In the genomic region with DNA sequence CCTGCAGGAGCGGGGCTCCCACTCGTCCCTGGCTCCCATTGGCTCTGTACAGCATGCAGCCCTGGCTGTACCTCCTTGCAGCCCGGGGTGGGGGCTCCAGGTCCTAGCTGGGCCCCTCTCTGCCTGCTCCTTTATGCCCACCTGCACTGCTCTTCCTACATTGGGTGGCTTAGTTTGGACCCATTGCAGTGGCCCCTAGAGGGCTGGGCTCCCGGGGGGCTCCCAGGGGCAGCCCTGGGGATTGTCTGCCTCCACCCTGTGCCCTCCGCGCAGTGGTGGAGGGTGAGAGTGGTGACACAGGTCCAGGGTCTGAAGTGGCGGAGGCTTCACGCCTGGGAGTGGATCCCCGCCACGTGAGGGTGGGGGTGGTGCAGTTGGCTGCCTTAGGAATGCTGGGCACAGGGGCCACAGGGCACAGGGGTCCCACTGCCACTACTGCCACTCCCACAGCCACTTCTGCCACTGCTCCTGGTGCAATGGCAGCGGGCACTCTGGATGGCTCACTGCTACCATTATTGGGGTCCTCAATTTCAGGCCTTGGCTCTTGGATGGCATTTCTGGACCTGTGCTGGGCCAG, we compare ENCODE assay signal across 2 cellular contexts.
TF ChIP-seq lines count a peak whose summit lies in the region.

No MANE protein-coding gene starts in this region.

TF ChIP-seq in IMR-90, 13 proteins besides CTCF, POLR2A, EP300 and RAD21:
- TF ChIP-seq, protein P1, sequence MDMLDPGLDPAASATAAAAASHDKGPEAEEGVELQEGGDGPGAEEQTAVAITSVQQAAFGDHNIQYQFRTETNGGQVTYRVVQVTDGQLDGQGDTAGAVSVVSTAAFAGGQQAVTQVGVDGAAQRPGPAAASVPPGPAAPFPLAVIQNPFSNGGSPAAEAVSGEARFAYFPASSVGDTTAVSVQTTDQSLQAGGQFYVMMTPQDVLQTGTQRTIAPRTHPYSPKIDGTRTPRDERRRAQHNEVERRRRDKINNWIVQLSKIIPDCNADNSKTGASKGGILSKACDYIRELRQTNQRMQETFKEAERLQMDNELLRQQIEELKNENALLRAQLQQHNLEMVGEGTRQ (IDR thresholded peaks at IDR 0.05; ENCODE audit: low read depth, low read length) = no peak
- TF ChIP-seq RFX5 (IDR thresholded peaks at IDR 0.05; ENCODE audit: low read depth, low read length) = no peak
- no peak for TF ChIP-seq BHLHE40 (IDR thresholded peaks at IDR 0.05; ENCODE audit: low read depth, low read length)
- no peak for TF ChIP-seq MAZ (IDR thresholded peaks at IDR 0.05; ENCODE audit: borderline replicate concordance, low read depth, low read length)
- no peak for TF ChIP-seq CEBPB (IDR thresholded peaks at IDR 0.05; ENCODE audit: low read depth, low read length)

TF ChIP-seq in GM23338, 12 proteins besides CTCF, POLR2A, EP300 and RAD21:
- TF ChIP-seq POLR2AphosphoS5 (IDR thresholded peaks at IDR 0.05; ENCODE audit: low read depth) (no peak), ZNF114 (CRISPR knock-in tag; IDR thresholded peaks at IDR 0.05) (no peak), ZNF331 (CRISPR knock-in tag; IDR thresholded peaks at IDR 0.05; ENCODE audit: low read depth) (no peak), NANOG (IDR thresholded peaks at IDR 0.05; ENCODE audit: borderline replicate concordance) (no peak), EZH2phosphoT487 (IDR thresholded peaks at IDR 0.05; ENCODE audit: unreplicated experiment) (no peak), STAT1 (IDR thresholded peaks at IDR 0.05; ENCODE audit: unreplicated experiment) (no peak), CREB1 (CRISPR knock-in tag; IDR thresholded peaks at IDR 0.05; ENCODE audit: low read depth) (no peak), JUNB (IDR thresholded peaks at IDR 0.05; ENCODE audit: unreplicated experiment) (no peak), EZH2 (IDR thresholded peaks at IDR 0.05; ENCODE audit: low read depth, unreplicated experiment) (no peak)
- TF ChIP-seq, protein P2, sequence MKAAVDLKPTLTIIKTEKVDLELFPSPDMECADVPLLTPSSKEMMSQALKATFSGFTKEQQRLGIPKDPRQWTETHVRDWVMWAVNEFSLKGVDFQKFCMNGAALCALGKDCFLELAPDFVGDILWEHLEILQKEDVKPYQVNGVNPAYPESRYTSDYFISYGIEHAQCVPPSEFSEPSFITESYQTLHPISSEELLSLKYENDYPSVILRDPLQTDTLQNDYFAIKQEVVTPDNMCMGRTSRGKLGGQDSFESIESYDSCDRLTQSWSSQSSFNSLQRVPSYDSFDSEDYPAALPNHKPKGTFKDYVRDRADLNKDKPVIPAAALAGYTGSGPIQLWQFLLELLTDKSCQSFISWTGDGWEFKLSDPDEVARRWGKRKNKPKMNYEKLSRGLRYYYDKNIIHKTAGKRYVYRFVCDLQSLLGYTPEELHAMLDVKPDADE (IDR thresholded peaks at IDR 0.05) = no peak
- TF ChIP-seq, protein P3, sequence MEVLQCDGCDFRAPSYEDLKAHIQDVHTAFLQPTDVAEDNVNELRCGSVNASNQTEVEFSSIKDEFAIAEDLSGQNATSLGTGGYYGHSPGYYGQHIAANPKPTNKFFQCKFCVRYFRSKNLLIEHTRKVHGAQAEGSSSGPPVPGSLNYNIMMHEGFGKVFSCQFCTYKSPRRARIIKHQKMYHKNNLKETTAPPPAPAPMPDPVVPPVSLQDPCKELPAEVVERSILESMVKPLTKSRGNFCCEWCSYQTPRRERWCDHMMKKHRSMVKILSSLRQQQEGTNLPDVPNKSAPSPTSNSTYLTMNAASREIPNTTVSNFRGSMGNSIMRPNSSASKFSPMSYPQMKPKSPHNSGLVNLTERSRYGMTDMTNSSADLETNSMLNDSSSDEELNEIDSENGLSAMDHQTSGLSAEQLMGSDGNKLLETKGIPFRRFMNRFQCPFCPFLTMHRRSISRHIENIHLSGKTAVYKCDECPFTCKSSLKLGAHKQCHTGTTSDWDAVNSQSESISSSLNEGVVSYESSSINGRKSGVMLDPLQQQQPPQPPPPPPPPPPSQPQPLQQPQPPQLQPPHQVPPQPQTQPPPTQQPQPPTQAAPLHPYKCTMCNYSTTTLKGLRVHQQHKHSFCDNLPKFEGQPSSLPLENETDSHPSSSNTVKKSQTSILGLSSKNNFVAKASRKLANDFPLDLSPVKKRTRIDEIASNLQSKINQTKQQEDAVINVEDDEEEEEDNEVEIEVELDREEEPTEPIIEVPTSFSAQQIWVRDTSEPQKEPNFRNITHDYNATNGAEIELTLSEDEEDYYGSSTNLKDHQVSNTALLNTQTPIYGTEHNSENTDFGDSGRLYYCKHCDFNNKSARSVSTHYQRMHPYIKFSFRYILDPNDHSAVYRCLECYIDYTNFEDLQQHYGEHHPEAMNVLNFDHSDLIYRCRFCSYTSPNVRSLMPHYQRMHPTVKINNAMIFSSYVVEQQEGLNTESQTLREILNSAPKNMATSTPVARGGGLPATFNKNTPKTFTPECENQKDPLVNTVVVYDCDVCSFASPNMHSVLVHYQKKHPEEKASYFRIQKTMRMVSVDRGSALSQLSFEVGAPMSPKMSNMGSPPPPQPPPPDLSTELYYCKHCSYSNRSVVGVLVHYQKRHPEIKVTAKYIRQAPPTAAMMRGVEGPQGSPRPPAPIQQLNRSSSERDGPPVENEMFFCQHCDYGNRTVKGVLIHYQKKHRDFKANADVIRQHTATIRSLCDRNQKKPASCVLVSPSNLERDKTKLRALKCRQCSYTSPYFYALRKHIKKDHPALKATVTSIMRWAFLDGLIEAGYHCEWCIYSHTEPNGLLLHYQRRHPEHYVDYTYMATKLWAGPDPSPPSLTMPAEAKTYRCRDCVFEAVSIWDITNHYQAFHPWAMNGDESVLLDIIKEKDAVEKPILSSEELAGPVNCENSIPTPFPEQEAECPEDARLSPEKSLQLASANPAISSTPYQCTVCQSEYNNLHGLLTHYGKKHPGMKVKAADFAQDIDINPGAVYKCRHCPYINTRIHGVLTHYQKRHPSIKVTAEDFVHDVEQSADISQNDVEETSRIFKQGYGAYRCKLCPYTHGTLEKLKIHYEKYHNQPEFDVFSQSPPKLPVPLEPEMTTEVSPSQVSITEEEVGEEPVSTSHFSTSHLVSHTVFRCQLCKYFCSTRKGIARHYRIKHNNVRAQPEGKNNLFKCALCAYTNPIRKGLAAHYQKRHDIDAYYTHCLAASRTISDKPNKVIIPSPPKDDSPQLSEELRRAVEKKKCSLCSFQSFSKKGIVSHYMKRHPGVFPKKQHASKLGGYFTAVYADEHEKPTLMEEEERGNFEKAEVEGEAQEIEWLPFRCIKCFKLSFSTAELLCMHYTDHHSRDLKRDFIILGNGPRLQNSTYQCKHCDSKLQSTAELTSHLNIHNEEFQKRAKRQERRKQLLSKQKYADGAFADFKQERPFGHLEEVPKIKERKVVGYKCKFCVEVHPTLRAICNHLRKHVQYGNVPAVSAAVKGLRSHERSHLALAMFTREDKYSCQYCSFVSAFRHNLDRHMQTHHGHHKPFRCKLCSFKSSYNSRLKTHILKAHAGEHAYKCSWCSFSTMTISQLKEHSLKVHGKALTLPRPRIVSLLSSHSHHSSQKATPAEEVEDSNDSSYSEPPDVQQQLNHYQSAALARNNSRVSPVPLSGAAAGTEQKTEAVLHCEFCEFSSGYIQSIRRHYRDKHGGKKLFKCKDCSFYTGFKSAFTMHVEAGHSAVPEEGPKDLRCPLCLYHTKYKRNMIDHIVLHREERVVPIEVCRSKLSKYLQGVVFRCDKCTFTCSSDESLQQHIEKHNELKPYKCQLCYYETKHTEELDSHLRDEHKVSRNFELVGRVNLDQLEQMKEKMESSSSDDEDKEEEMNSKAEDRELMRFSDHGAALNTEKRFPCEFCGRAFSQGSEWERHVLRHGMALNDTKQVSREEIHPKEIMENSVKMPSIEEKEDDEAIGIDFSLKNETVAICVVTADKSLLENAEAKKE (CRISPR knock-in tag; IDR thresholded peaks at IDR 0.05) = no peak
- TF ChIP-seq, protein P4, sequence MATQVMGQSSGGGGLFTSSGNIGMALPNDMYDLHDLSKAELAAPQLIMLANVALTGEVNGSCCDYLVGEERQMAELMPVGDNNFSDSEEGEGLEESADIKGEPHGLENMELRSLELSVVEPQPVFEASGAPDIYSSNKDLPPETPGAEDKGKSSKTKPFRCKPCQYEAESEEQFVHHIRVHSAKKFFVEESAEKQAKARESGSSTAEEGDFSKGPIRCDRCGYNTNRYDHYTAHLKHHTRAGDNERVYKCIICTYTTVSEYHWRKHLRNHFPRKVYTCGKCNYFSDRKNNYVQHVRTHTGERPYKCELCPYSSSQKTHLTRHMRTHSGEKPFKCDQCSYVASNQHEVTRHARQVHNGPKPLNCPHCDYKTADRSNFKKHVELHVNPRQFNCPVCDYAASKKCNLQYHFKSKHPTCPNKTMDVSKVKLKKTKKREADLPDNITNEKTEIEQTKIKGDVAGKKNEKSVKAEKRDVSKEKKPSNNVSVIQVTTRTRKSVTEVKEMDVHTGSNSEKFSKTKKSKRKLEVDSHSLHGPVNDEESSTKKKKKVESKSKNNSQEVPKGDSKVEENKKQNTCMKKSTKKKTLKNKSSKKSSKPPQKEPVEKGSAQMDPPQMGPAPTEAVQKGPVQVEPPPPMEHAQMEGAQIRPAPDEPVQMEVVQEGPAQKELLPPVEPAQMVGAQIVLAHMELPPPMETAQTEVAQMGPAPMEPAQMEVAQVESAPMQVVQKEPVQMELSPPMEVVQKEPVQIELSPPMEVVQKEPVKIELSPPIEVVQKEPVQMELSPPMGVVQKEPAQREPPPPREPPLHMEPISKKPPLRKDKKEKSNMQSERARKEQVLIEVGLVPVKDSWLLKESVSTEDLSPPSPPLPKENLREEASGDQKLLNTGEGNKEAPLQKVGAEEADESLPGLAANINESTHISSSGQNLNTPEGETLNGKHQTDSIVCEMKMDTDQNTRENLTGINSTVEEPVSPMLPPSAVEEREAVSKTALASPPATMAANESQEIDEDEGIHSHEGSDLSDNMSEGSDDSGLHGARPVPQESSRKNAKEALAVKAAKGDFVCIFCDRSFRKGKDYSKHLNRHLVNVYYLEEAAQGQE (IDR thresholded peaks at IDR 0.05; ENCODE audit: unreplicated experiment) = no peak
